Comparison of ENCODE assay signal across 10 cellular contexts in the genomic region with DNA sequence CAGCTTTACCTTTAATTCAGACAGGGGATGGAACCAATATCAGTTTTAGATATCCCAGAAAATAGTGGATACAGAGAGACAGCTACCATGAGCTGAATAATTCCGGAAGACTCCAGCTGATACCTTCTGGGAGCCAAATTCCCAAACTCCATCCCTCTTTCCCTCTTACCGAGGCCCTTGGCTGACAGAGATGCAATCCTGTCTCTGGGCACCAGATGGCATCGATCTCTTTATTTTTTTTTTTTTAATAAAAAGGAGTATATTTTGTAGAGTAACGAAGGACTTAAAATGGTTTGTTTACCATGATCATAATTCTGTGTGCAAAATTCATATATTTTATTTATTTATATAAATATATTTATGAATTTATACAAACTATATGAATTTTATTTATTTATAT. TPM values are rescaled to one million over a fixed set of nuclear protein-coding genes. Genes with fewer than 3 reads are reported as not detected.
DNase-seq lines count a peak whose midpoint lies in the region; ATAC-seq and TF ChIP-seq lines count a peak whose summit lies in the region.
"Had no signal": no experiment of that assay in that cellular context is flagged by ENCODE, and none has a peak within 500 bp of the region (broad histone marks: within the 10 kb centered on the region; RNA-seq: fewer than 3 reads in every experiment).

No MANE protein-coding gene starts in this region.

- ATAC-seq in heart left ventricle (no peak), right cardiac atrium (no peak), Panc1 (no peak), upper lobe of right lung (no peak)
- ATAC-seq: stimulated activated naive CD8-positive, alpha-beta T cell treated with anti-CD3 and anti-CD28 coated beads, Interleukin-15, Interleukin-2, amounts not matched to agents 100 U/mL and 50 U/mL, for 24 hours had no signal

- no peaks in the 10 kb centered on the region for H3K4me1 ChIP-seq in heart left ventricle
- no peaks in the 10 kb centered on the region for H3K4me1 ChIP-seq in right cardiac atrium (ENCODE audit: control insufficient read depth, insufficient read depth, low read length)
- H3K4me1 ChIP-seq in Panc1 (ENCODE audit: control insufficient read depth, insufficient read depth, low read length), result no peaks in the 10 kb centered on the region
- no peaks in the 10 kb centered on the region for H3K4me1 ChIP-seq in fibroblast of lung (ENCODE audit: control insufficient read depth, extremely low read depth, insufficient read depth, low read length)
- H3K4me1 ChIP-seq in upper lobe of right lung, result no peaks in the 10 kb centered on the region

- CTCF ChIA-PET in Panc1 (lab: Charles Lee), result interaction anchor here (0.6 kb wide), 1 partner anchor 268 kb away, joined by 5 read pairs; no protein-coding TSS in a partner anchor

- peak in 8 of 12 donors; percentile 7 to 38 (median 26) for TF ChIP-seq CTCF in heart left ventricle (IDR thresholded peaks at IDR 0.05)
- TF ChIP-seq CTCF in Panc1 (IDR thresholded peaks at IDR 0.05), result peak; percentile 67
- peak; percentile 23 to 51 for TF ChIP-seq CTCF in fibroblast of lung (conservative IDR thresholded peaks at IDR 0.05 in 1 of 2, IDR thresholded peaks at IDR 0.05 in 1 of 2; ENCODE audit: low read depth in 1 of 2, low read length in 2 of 2)
- TF ChIP-seq CTCF in upper lobe of right lung (IDR thresholded peaks at IDR 0.05), result peak; percentile 37

- in situ Hi-C loops in Panc1 (cut with HindIII; ENCODE audit: low pct_unique_long_range_greater_than_20kb, low sequenced_read_pairs), result no loop called here

- no peak overlapping the region for H2AFZ ChIP-seq in fibroblast of lung (ENCODE audit: low read length)

- H3K79me2 ChIP-seq in fibroblast of lung (ENCODE audit: control insufficient read depth, insufficient read depth, low read length), result no peaks in the 10 kb centered on the region

- POLR2A ChIA-PET in Panc1 (lab: Charles Lee), result no interaction called here

- DNase-seq in heart left ventricle (no peak), right cardiac atrium (no peak), Panc1 (ENCODE audit: low read depth, low spot score) (no peak), fibroblast of lung (ENCODE audit: low read depth in 2 of 2) (peak; percentile 8 to 38), upper lobe of right lung (no peak), ecto neural progenitor cell (ENCODE audit: low spot score) (no peak), caudate nucleus (lab: John Stamatoyannopoulos, UW) (no peak), OCI-M2 (lab: John Stamatoyannopoulos, UW; ENCODE audit: unreplicated experiment) (no peak)
- DNase-seq: activated CD4-positive, alpha-beta memory T cell treated with anti-CD3 and anti-CD28 coated beads for 36 hours; stimulated activated naive CD8-positive, alpha-beta T cell treated with anti-CD3 and anti-CD28 coated beads, Interleukin-15, Interleukin-2, amounts not matched to agents 100 U/mL and 50 U/mL, for 24 hours had no signal

- H3K27me3 ChIP-seq in heart left ventricle (peaks cover 0 to 14% (median 0%) of the 10 kb centered on the region in 9 donors), right cardiac atrium (ENCODE audit: control insufficient read depth, insufficient read depth) (no peaks in the 10 kb centered on the region), Panc1 (ENCODE audit: control insufficient read depth, insufficient read depth, low read length) (peaks cover 4% of the 10 kb centered on the region; the same call in 1 of the 2 replicates), fibroblast of lung (ENCODE audit: control insufficient read depth, insufficient read depth, low read length) (no peaks in the 10 kb centered on the region), upper lobe of right lung (no peaks in the 10 kb centered on the region)

- BruUV-seq in Panc1 (replicated peaks; lab: Mats Ljungman, UMichigan), result no TSS peak

- no peaks in the 10 kb centered on the region for H4K20me1 ChIP-seq in fibroblast of lung (ENCODE audit: control insufficient read depth, extremely low read depth, insufficient read depth, low read length)

- H3K36me3 ChIP-seq in heart left ventricle (no peaks in the 10 kb centered on the region), Panc1 (ENCODE audit: control insufficient read depth, insufficient read depth, low read length) (no peaks in the 10 kb centered on the region), fibroblast of lung (ENCODE audit: control insufficient read depth, insufficient read depth, low read length) (no peaks in the 10 kb centered on the region), upper lobe of right lung (no peaks in the 10 kb centered on the region)

- H3K4me3 ChIP-seq in heart left ventricle, result no peak overlapping the region
- no peak overlapping the region for H3K4me3 ChIP-seq in right cardiac atrium (ENCODE audit: low read length)
- no peak overlapping the region for H3K4me3 ChIP-seq in Panc1 (ENCODE audit: low read depth in 2 of 2, low read length in 2 of 2)
- no peak overlapping the region for H3K4me3 ChIP-seq in fibroblast of lung (replicated peaks in 1 of 4; ENCODE audit: control extremely low read depth in 1 of 4, insufficient read depth in 1 of 4, low read depth in 3 of 4, low read length in 4 of 4)
- H3K4me3 ChIP-seq in upper lobe of right lung, result no peak overlapping the region

- H3K9ac ChIP-seq in fibroblast of lung (ENCODE audit: insufficient read depth, low read length), result no peak overlapping the region

- intact Hi-C loops in heart left ventricle (cut with DNase I), result no loop called here
- intact Hi-C loops in right cardiac atrium (cut with DNase I), result no loop called here
- intact Hi-C loops in Panc1 (cut with micrococcal nuclease; ENCODE audit: unreplicated experiment), result loop anchor here (5.0 kb wide), 1 partner anchor 329 kb away; no protein-coding TSS in a partner anchor
- intact Hi-C loops in upper lobe of right lung (cut with DNase I), result no loop called here

- WGBS in heart left ventricle, 4 donors, result 16 to 29% (median 26%) methylated on average over 4 of the region's 4 CpGs
- 30% methylated on average over 4 of the region's 4 CpGs for WGBS in right cardiac atrium

- no peak overlapping the region for H3K27ac ChIP-seq in heart left ventricle
- no peak overlapping the region for H3K27ac ChIP-seq in right cardiac atrium (ENCODE audit: low read length)
- no peak overlapping the region for H3K27ac ChIP-seq in Panc1 (ENCODE audit: low read length)
- no peak overlapping the region for H3K27ac ChIP-seq in fibroblast of lung (ENCODE audit: insufficient read depth, low read length)
- no peak overlapping the region for H3K27ac ChIP-seq in upper lobe of right lung
- no peak overlapping the region for H3K27ac ChIP-seq in caudate nucleus (ENCODE audit: low read depth, low read length)

- no peaks in the 10 kb centered on the region for H3K9me3 ChIP-seq in heart left ventricle
- H3K9me3 ChIP-seq in right cardiac atrium (ENCODE audit: control insufficient read depth, low read length), result no peaks in the 10 kb centered on the region
- H3K9me3 ChIP-seq in Panc1 (ENCODE audit: control insufficient read depth, insufficient read depth, low read depth, low read length), result no peaks in the 10 kb centered on the region
- H3K9me3 ChIP-seq in fibroblast of lung (ENCODE audit: control insufficient read depth, insufficient read depth, low read depth, low read length), result no peaks in the 10 kb centered on the region
- no peaks in the 10 kb centered on the region for H3K9me3 ChIP-seq in upper lobe of right lung

- no peak for TF ChIP-seq POLR2A in heart left ventricle (IDR thresholded peaks at IDR 0.05)

- no peak overlapping the region for H3K4me2 ChIP-seq in fibroblast of lung (ENCODE audit: extremely low read depth, insufficient read depth, low read length)

RNA-seq across cellular contexts. Expression of a gene that starts 31.0 kb away (rescaled TPM):
- total RNA-seq in heart left ventricle (under 1 TPM in 4 of 9 donors, not detected in 5; 0.12 to 0.43 (median 0.17) TPM), right cardiac atrium (under 1 TPM; 0.31 to 0.49 (median 0.40) TPM), Panc1 (2021; ENCODE audit: unreplicated experiment) (0.26 TPM), fibroblast of lung (under 0.01 and 0.17 TPM in 2 replicates), upper lobe of right lung (1.1 TPM)
- polyA plus RNA-seq in heart left ventricle (under 1 TPM in 1 of 2 donors, not detected in 1; 0.11 TPM), right cardiac atrium (0.23 TPM), fibroblast of lung (0.06 and 0.07 TPM in 2 replicates)
- polyA plus RNA-seq in Panc1 (2012; ENCODE audit: insufficient read length), result not detected
- polyA plus RNA-seq in fibroblast of lung (2012), result 0.35 and 0.48 TPM in 2 replicates
- not detected in 2 replicates for polyA minus RNA-seq in fibroblast of lung (ENCODE audit: low replicate concordance)

Comparison
In these comparisons a context has a peak if more than half of its experiments do, and no peak if none do; other contexts are left out.
1. DNase-seq: peak in fibroblast of lung (2 of 2); none in heart left ventricle (0 of 5), right cardiac atrium (0 of 3), Panc1 (single experiment), upper lobe of right lung (single experiment), ecto neural progenitor cell (single experiment), caudate nucleus (0 of 61) and OCI-M2 (single experiment).
2. Peak in every context shown above with its lines, with median percentiles within 50 percentile points of each other: CTCF ChIP-seq.